ENCODE assay signal across 17 cellular contexts in the genomic region with DNA sequence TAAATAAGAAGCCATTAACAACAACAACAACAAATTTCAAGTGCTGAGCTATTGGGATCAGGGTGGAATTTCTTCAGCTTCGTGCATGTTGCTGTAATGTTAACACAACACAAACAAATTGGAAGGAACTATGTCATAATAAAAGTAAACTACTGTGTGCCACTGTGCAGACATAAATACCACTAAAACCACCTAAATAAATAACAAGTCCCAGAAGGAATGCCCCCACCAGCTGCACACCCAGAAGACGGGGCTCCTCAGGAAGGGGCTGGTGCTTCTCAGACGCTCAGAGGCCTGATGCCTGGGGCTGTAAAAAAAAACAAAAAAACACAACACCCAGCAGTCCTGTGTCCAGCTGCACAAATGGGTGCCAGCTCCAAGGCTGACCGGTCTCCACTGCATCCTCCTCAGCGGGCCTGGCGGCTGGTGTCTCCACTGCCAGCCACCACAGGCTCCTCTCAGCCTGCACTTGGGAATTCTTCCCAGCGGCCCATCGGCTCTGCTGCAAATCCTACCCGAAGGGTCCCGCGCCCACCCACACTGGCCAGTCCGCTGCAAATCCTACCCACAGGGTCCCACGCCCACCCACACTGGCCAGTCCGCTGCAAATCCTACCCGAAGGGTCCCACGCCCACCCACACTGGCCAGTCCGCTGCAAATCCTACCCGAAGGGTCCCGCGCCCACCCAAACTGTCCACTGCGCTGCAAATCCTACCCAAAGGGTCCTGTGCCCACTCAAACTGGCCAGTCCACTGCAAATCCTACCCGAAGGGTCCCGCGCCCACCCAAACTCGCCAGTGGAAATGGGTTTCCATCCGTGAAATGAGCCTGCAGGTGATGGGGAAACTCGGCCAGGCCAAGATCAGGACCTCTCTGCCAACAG.
"Had no signal": no experiment of that assay in that cellular context is flagged by ENCODE, and none has a peak within 500 bp of the region (broad histone marks: within the 10 kb centered on the region; RNA-seq: fewer than 3 reads in every experiment).

No MANE protein-coding gene starts in this region.

- H3K27ac Mint-ChIP-seq: activated CD8-positive, alpha-beta T cell treated with anti-CD3 and anti-CD28 coated beads for 36 hours; activated naive CD4-positive, alpha-beta T cell treated with anti-CD3 and anti-CD28 coated beads, Interleukin-2, amount 10 ng/mL, durations not matched to agents 7 days and 5 days; brain; mesothelial cell of epicardium; stimulated activated naive CD8-positive, alpha-beta T cell treated with anti-CD3 and anti-CD28 coated beads, Interleukin-15, Interleukin-2, amounts not matched to agents 100 ng/mL and 50 ng/mL, for 24 hours had no signal

- H3K4me1 Mint-ChIP-seq: activated naive CD4-positive, alpha-beta T cell treated with anti-CD3 and anti-CD28 coated beads, Interleukin-2, amount 10 ng/mL, durations not matched to agents 7 days and 5 days; brain; mesothelial cell of epicardium had no signal

- ATAC-seq: activated CD8-positive, alpha-beta T cell treated with anti-CD3 and anti-CD28 coated beads for 36 hours; gastrocnemius medialis; heart right ventricle; left ventricle myocardium superior had no signal

- H3K4me3 ChIP-seq: gastrocnemius medialis, heart right ventricle, smooth muscle cell, testis had no signal

- H3K4me1 ChIP-seq: gastrocnemius medialis, heart right ventricle, parathyroid adenoma, testis had no signal

- H3K27me3 ChIP-seq: gastrocnemius medialis, heart right ventricle, testis had no signal

- H3K4me3 Mint-ChIP-seq: activated CD8-positive, alpha-beta T cell treated with anti-CD3 and anti-CD28 coated beads for 36 hours; activated naive CD4-positive, alpha-beta T cell treated with anti-CD3 and anti-CD28 coated beads, Interleukin-2, amount 10 ng/mL, durations not matched to agents 7 days and 5 days; activated T-helper 1 cell treated with anti-CD3 and anti-CD28 coated beads, Interleukin-12 subunit alpha, Interleukin-12 subunit beta, Interleukin-2, Interleukin-4 antibody, amounts not matched to agents 30 ng/mL and 10 ng/mL and 1 ng/mL, durations not matched to agents 14 hours and 24 hours and 36 hours; brain; mesothelial cell of epicardium; stimulated activated naive CD8-positive, alpha-beta T cell treated with anti-CD3 and anti-CD28 coated beads, Interleukin-15, Interleukin-2, amounts not matched to agents 100 ng/mL and 50 ng/mL, for 24 hours had no signal

- H3K9me3 ChIP-seq: testis had no signal

- H3K27ac ChIP-seq: gastrocnemius medialis, heart right ventricle, parathyroid adenoma, testis, VCaP had no signal

- H3K36me3 ChIP-seq: gastrocnemius medialis had no signal

- DNase-seq: activated CD4-positive, alpha-beta T cell treated with anti-CD3 and anti-CD28 coated beads for 4 hours; activated CD8-positive, alpha-beta memory T cell treated with anti-CD3 and anti-CD28 coated beads, Interleukin-2, amount 50 U/mL, for 48 hours; activated CD8-positive, alpha-beta T cell treated with anti-CD3 and anti-CD28 coated beads for 36 hours; activated naive CD4-positive, alpha-beta T cell treated with anti-CD3 and anti-CD28 coated beads, Interleukin-2, amount 10 ng/mL, durations not matched to agents 7 days and 5 days; gastrocnemius medialis; heart right ventricle; left ventricle myocardium superior; retina; T-helper 9 cell; testis had no signal

- H3K27me3 Mint-ChIP-seq: activated CD8-positive, alpha-beta T cell treated with anti-CD3 and anti-CD28 coated beads for 36 hours; activated naive CD4-positive, alpha-beta T cell treated with anti-CD3 and anti-CD28 coated beads, Interleukin-2, amount 10 ng/mL, durations not matched to agents 7 days and 5 days; stimulated activated naive CD8-positive, alpha-beta T cell treated with anti-CD3 and anti-CD28 coated beads, Interleukin-15, Interleukin-2, amounts not matched to agents 100 ng/mL and 50 ng/mL, for 24 hours had no signal

- H3K4me2 ChIP-seq: smooth muscle cell had no signal

- H3K9ac ChIP-seq: parathyroid adenoma had no signal

- H2AFZ ChIP-seq: parathyroid adenoma had no signal
